Comparison of ENCODE assay signal across 8 cellular contexts in genomic region chr9:109440797-109441287, GRCh38. TPM values are rescaled to one million over a fixed set of nuclear protein-coding genes. Genes with fewer than 3 reads are reported as not detected.
DNase-seq lines count a peak whose midpoint lies in the region; ATAC-seq and TF ChIP-seq lines count a peak whose summit lies in the region.

No MANE protein-coding gene starts in this region.

- peak; percentile 94 for ATAC-seq in GM21526 (IDR thresholded peaks at IDR 0.05; ENCODE audit: low FRiP score, unreplicated experiment)

- TF ChIP-seq CTCF in foreskin fibroblast (IDR thresholded peaks at IDR 0.05; ENCODE audit: low read depth, low read length) = peak; percentile 83

- DNase-seq in EH (ENCODE audit: low read depth) = peak; percentile 82
- DNase-seq in HS-5 (ENCODE audit: low read depth) = peak; percentile 76
- peak; percentile 9 for DNase-seq in NCI-H82 treated with DMSO at 0.1 percent for 48 hours (lab: John Stamatoyannopoulos, UW; ENCODE audit: unreplicated experiment)
- peak; percentile 23 for DNase-seq in activated T-cell treated with anti-CD3 and anti-CD28 coated beads for 4 hours
- DNase-seq in foreskin fibroblast = peak; percentile 71 to 89
- DNase-seq in non-pigmented ciliary epithelial cell (ENCODE audit: low read depth) = peak; percentile 73
- DNase-seq in occipital lobe (lab: John Stamatoyannopoulos, UW) = no peak

- no peak overlapping the region for H3K4me3 ChIP-seq in foreskin fibroblast (ENCODE audit: low read depth in 1 of 2, low read length in 2 of 2)

RNA-seq across cellular contexts. Expression of gene PTPN3, which starts 57.3 kb away (rescaled TPM):
- 5.3 TPM for total RNA-seq in occipital lobe
